10 cellular contexts compared by ENCODE assay signal in the genomic region with DNA sequence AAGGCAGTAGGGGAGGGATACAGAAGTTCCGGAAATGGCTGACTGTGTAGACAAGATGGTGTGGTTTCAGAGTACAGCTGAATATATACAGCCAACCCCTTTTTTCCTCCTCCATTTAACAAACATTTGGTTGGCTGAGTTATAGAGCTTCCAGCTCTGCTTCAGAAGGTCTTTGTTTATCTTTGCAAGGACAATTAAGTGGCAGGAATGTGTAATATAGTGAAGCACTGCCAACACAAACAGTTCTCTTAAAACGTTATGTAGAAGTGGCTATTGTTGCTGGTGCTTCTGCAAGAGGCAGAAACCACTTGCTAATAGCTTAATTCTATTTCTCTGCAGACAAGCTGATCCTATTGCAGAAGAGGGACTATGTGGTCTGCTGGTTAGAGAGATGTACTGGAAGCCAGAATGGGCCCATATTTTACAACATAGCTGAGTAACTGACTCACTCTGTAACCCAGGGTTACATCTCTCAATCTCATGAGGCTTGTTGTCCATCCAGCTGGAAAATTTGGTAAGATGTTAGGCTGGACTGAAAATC.
DNase-seq lines count a peak whose midpoint lies in the region; ATAC-seq, FAIRE-seq and TF ChIP-seq lines count a peak whose summit lies in the region.
"Had no signal": no experiment of that assay in that cellular context is flagged by ENCODE, and none has a peak within 500 bp of the region (broad histone marks: within the 10 kb centered on the region; RNA-seq: fewer than 3 reads in every experiment).

No MANE protein-coding gene starts in this region.

- no peak overlapping the region for H3K4me3 Mint-ChIP-seq in activated T-cell treated with anti-CD3 and anti-CD28 coated beads, Interleukin-2, amount 50 U/mL, for 24 hours

- peak overlapping the region; percentile 73 for H3K27ac ChIP-seq in endothelial cell of umbilical vein (ENCODE audit: insufficient read depth, low read depth, low read length)

- no peak overlapping the region for H2AFZ ChIP-seq in endothelial cell of umbilical vein (ENCODE audit: low read depth, low read length)

- no peak for ATAC-seq in activated naive CD4-positive, alpha-beta T cell treated with anti-CD3 and anti-CD28 coated beads, Interleukin-2, amount 50 U/mL, for 72 hours
- no peak for ATAC-seq in GM21717 (IDR thresholded peaks at IDR 0.05; ENCODE audit: unreplicated experiment)

- FAIRE-seq in endothelial cell of umbilical vein (lab: Jason Lieb, UNC): peak; percentile 95

- H3K27me3 ChIP-seq in endothelial cell of umbilical vein (ENCODE audit: control insufficient read depth in 2 of 2, insufficient read depth in 2 of 2, low read length in 2 of 2): no peaks in the 10 kb centered on the region

- POLR2A ChIA-PET in endothelial cell of umbilical vein (lab: Charles Lee): interaction anchor here (0.6 to 0.8 kb wide), 2 partner anchors 27 to 315 kb away, joined by 3 to 4 read pairs; no protein-coding TSS in a partner anchor

- peaks cover 29% of the 10 kb centered on the region for H3K4me1 ChIP-seq in endothelial cell of umbilical vein (ENCODE audit: control insufficient read depth, extremely low read depth, insufficient read depth, low read length)

- H3K4me3 ChIP-seq in endothelial cell of umbilical vein (replicated peaks in 1 of 3; ENCODE audit: insufficient read depth in 1 of 3, low read depth in 1 of 3, low read length in 3 of 3): no peak overlapping the region

- H3K27ac Mint-ChIP-seq in activated T-cell treated with anti-CD3 and anti-CD28 coated beads, Interleukin-2, amount 50 U/mL, for 24 hours: no peak overlapping the region
- H3K27ac Mint-ChIP-seq in activated naive CD4-positive, alpha-beta T cell treated with anti-CD3 and anti-CD28 coated beads, Interleukin-2, amount 50 U/mL, for 72 hours: no peak overlapping the region

- H3K9me1 ChIP-seq in endothelial cell of umbilical vein (replicated peaks; ENCODE audit: control insufficient read depth, extremely low read depth, insufficient read depth, low read length): no peaks in the 10 kb centered on the region

- CTCF ChIA-PET in endothelial cell of umbilical vein (lab: Charles Lee): interaction anchor here (0.8 to 4.3 kb wide), 19 partner anchors 9 to 400 kb away, joined by 3 to 96 read pairs (median 5); no protein-coding TSS in a partner anchor

- no peaks in the 10 kb centered on the region for H3K4me1 Mint-ChIP-seq in activated T-cell treated with anti-CD3 and anti-CD28 coated beads, Interleukin-2, amount 50 U/mL, for 24 hours (ENCODE audit: low read depth)

- no peaks in the 10 kb centered on the region for H4K20me1 ChIP-seq in endothelial cell of umbilical vein (replicated peaks; ENCODE audit: control insufficient read depth, extremely low read depth, insufficient read depth, low read length)

- no peaks in the 10 kb centered on the region for H3K36me3 Mint-ChIP-seq in activated T-cell treated with anti-CD3 and anti-CD28 coated beads, Interleukin-2, amount 50 U/mL, for 24 hours (ENCODE audit: low read depth)
- peaks cover 7 to 9% of the 10 kb centered on the region in 2 donors for H3K36me3 Mint-ChIP-seq in activated naive CD4-positive, alpha-beta T cell treated with anti-CD3 and anti-CD28 coated beads, Interleukin-2, amount 50 U/mL, for 72 hours

- H3K9me3 Mint-ChIP-seq in activated T-cell treated with anti-CD3 and anti-CD28 coated beads, Interleukin-2, amount 50 U/mL, for 24 hours: no peaks in the 10 kb centered on the region
- peaks cover 11 to 17% of the 10 kb centered on the region in 2 donors for H3K9me3 Mint-ChIP-seq in activated naive CD4-positive, alpha-beta T cell treated with anti-CD3 and anti-CD28 coated beads, Interleukin-2, amount 50 U/mL, for 72 hours

- no TSS peak for BruUV-seq in endothelial cell of umbilical vein (replicated peaks; lab: Mats Ljungman, UMichigan)

- peaks cover 24% of the 10 kb centered on the region for H3K27me3 Mint-ChIP-seq in activated T-cell treated with anti-CD3 and anti-CD28 coated beads, Interleukin-2, amount 50 U/mL, for 24 hours

- H3K9ac ChIP-seq in endothelial cell of umbilical vein (replicated peaks; ENCODE audit: extremely low read depth, insufficient read depth, low read length): no peak overlapping the region

- peak; percentile 93 for DNase-seq in DMS53 (lab: John Stamatoyannopoulos, UW)
- DNase-seq in NCI-H2196 treated with DMSO at 0.1 percent for 48 hours (lab: John Stamatoyannopoulos, UW; ENCODE audit: unreplicated experiment): peak; percentile 99
- DNase-seq in endothelial cell of umbilical vein (ENCODE audit: low read depth, low spot score): peak; percentile 97
- peak; percentile 91 for DNase-seq in non-pigmented ciliary epithelial cell (ENCODE audit: low read depth)
- no peak for DNase-seq in activated T-cell treated with anti-CD3 and anti-CD28 coated beads, Interleukin-2, amount 50 U/mL, for 24 hours
- DNase-seq in activated naive CD4-positive, alpha-beta T cell treated with anti-CD3 and anti-CD28 coated beads, Interleukin-2, amount 50 U/mL, for 72 hours (ENCODE audit: low spot score in 2 of 2): no peak
- DNase-seq in RKO (ENCODE audit: low spot score): no peak
- DNase-seq: hippocampal formation, substantia nigra had no signal

- TF ChIP-seq POLR2A in endothelial cell of umbilical vein (IDR thresholded peaks at IDR 0.05; ENCODE audit: low read depth, low read length): no peak

- intact Hi-C loops in endothelial cell of umbilical vein (cut with micrococcal nuclease): loop anchor here (1.0 to 5.0 kb wide), 6 partner anchors 24 to 316 kb away; no protein-coding TSS in a partner anchor

- dilution Hi-C loops in endothelial cell of umbilical vein (cut with MboI; ENCODE audit: extremely low pct_ligation_motif_present, low sequenced_read_pairs): no loop called here

- no peaks in the 10 kb centered on the region for H3K9me3 ChIP-seq in endothelial cell of umbilical vein (replicated peaks; ENCODE audit: control insufficient read depth, insufficient read depth, low read length)

- H3K4me2 ChIP-seq in endothelial cell of umbilical vein (ENCODE audit: insufficient read depth, low read length): peak overlapping the region; percentile 57

- no peak for TF ChIP-seq CTCF in endothelial cell of umbilical vein (IDR thresholded peaks at IDR 0.05; ENCODE audit: extremely low read depth in 1 of 2, insufficient read depth in 1 of 2, low read depth in 1 of 2, low read length in 2 of 2)

- H3K79me2 ChIP-seq in endothelial cell of umbilical vein (ENCODE audit: control insufficient read depth, insufficient read depth, low read length): no peaks in the 10 kb centered on the region

- no peaks in the 10 kb centered on the region for H3K36me3 ChIP-seq in endothelial cell of umbilical vein (ENCODE audit: control insufficient read depth in 2 of 2, extremely low read depth in 1 of 2, insufficient read depth in 2 of 2, low read length in 2 of 2)

TF ChIP-seq in endothelial cell of umbilical vein, 7 proteins besides CTCF, POLR2A, EP300 and RAD21:
- TF ChIP-seq MAX (IDR thresholded peaks at IDR 0.05; ENCODE audit: insufficient read depth, insufficient read length): no peak
- no peak for TF ChIP-seq MYC (IDR thresholded peaks at IDR 0.05; ENCODE audit: low read depth, low read length)
- TF ChIP-seq POLR2AphosphoS5 (IDR thresholded peaks at IDR 0.05; ENCODE audit: insufficient read depth, low read depth, low read length): peak; percentile 80
- TF ChIP-seq GATA2 (IDR thresholded peaks at IDR 0.05; ENCODE audit: insufficient read depth, insufficient read length, low read depth, low read length): peak; percentile 62
- TF ChIP-seq EZH2 (IDR thresholded peaks at IDR 0.05; ENCODE audit: borderline replicate concordance, low read depth, low read length, severe bottlenecking): no peak
- peak; percentile 61 for TF ChIP-seq FOS (IDR thresholded peaks at IDR 0.05; ENCODE audit: borderline replicate concordance, insufficient read depth, low read length)
- peak; percentile 50 for TF ChIP-seq JUN (IDR thresholded peaks at IDR 0.05; ENCODE audit: borderline replicate concordance, insufficient read depth, insufficient read length, low read depth)
TF ChIP-seq in endothelial cell of umbilical vein: peak in this region for 4.

Comparison
In these comparisons a context has a peak if more than half of its experiments do, and no peak if none do; other contexts are left out.
1. DNase-seq: peak in DMS53 (single experiment), NCI-H2196 treated with DMSO at 0.1 percent for 48 hours (single experiment), endothelial cell of umbilical vein (single experiment) and non-pigmented ciliary epithelial cell (single experiment); none in activated T-cell treated with anti-CD3 and anti-CD28 coated beads, Interleukin-2, amount 50 U/mL, for 24 hours (single experiment), activated naive CD4-positive, alpha-beta T cell treated with anti-CD3 and anti-CD28 coated beads, Interleukin-2, amount 50 U/mL, for 72 hours (0 of 2) and RKO (single experiment).